In genomic region chr9:121529237-121529987, GRCh38 we compare ENCODE assay signal across 8 cellular contexts. TPM values are rescaled to one million over a fixed set of nuclear protein-coding genes. Genes with fewer than 3 reads are reported as not detected.
A peak's percentile ranks its signal among the peaks of the same experiment; 100 is the strongest.
DNase-seq lines count a peak whose midpoint lies in the region; ATAC-seq, FAIRE-seq and TF ChIP-seq lines count a peak whose summit lies in the region.

No MANE protein-coding gene starts in this region.

- H3K4me1 Mint-ChIP-seq in T-helper 17 cell, result no peaks in the 10 kb centered on the region

- H3K36me3 ChIP-seq in bronchial epithelial cell (ENCODE audit: control insufficient read depth, insufficient read depth, low read length), result no peaks in the 10 kb centered on the region
- no peaks in the 10 kb centered on the region for H3K36me3 ChIP-seq in kidney epithelial cell (ENCODE audit: control insufficient read depth, insufficient read depth, low read length)
- no peaks in the 10 kb centered on the region for H3K36me3 ChIP-seq in testis (ENCODE audit: low read depth, missing control alignments)

- ATAC-seq in T-helper 17 cell, result no peak

- DNase-seq in HT1080 (ENCODE audit: low read depth) (peak; percentile 96), bronchial epithelial cell (ENCODE audit: low read depth) (peak; percentile 85), kidney epithelial cell (ENCODE audit: low read depth) (peak; percentile 71), testis (peak; percentile 88), SKM-1 treated with dmso at 0.1 percent for 144 hours (lab: John Stamatoyannopoulos, UW; ENCODE audit: unreplicated experiment) (no peak), iPS-NIHi7 (ENCODE audit: extremely low spot score) (no peak), T-helper 17 cell (no peak)
- DNase-seq in activated CD8-positive, alpha-beta memory T cell treated with anti-CD3 and anti-CD28 coated beads, Interleukin-2, amount 50 U/mL, for 48 hours, result no peak

- H3K4me3 Mint-ChIP-seq in T-helper 17 cell, result no peak overlapping the region

- 41 to 63% methylated on average over 11 of the region's 11 CpGs for WGBS in testis, 2 donors

- intact Hi-C loops in testis (cut with DNase I; ENCODE audit: low total_unique reads), result no loop called here

- H3K4me1 ChIP-seq in testis, result no peaks in the 10 kb centered on the region

- H3K27ac ChIP-seq in testis, result no peak overlapping the region

- H3K27me3 ChIP-seq in bronchial epithelial cell (ENCODE audit: control insufficient read depth, insufficient read depth, low read length) (no peaks in the 10 kb centered on the region), kidney epithelial cell (ENCODE audit: control insufficient read depth, insufficient read depth, low read length) (no peaks in the 10 kb centered on the region), testis (no peaks in the 10 kb centered on the region)

- no peak overlapping the region for H3K27ac Mint-ChIP-seq in T-helper 17 cell

- TF ChIP-seq CTCF in bronchial epithelial cell (IDR thresholded peaks at IDR 0.05; ENCODE audit: insufficient read depth, low read length, severe bottlenecking) (no peak), kidney epithelial cell (IDR thresholded peaks at IDR 0.05; ENCODE audit: insufficient read depth, low read length, poor library complexity, severe bottlenecking) (no peak), testis (IDR thresholded peaks at IDR 0.05) (no peak)

- no peak for FAIRE-seq in bronchial epithelial cell (lab: Jason Lieb, UNC)

- H3K27me3 Mint-ChIP-seq in T-helper 17 cell, result peaks cover 16% of the 10 kb centered on the region

- H3K4me3 ChIP-seq in bronchial epithelial cell (ENCODE audit: low read depth, low read length) (no peak overlapping the region), kidney epithelial cell (ENCODE audit: low read depth, low read length) (no peak overlapping the region), testis (no peak overlapping the region)

- H3K36me3 Mint-ChIP-seq in T-helper 17 cell (ENCODE audit: low read depth), result no peaks in the 10 kb centered on the region

- no peak for TF ChIP-seq POLR2A in testis (IDR thresholded peaks at IDR 0.05)

- H3K9me3 ChIP-seq in testis, result no peaks in the 10 kb centered on the region
- no peaks in the 10 kb centered on the region for H3K9me3 ChIP-seq in T-helper 17 cell (ENCODE audit: control insufficient read depth, low read length, poor library complexity, severe bottlenecking)

RNA-seq across cellular contexts. Expression of gene GGTA1, which starts 29.8 kb away (rescaled TPM):
- total RNA-seq in HT1080 (2014; rRNA removed; shearing (Covaris generic)), result not detected in 2 replicates
- not detected in 2 replicates for polyA plus RNA-seq in HT1080 (2015; cell fraction: cytosol; rRNA removed)
- polyA plus RNA-seq in HT1080 (2015; cell fraction: nucleus; rRNA removed), result not detected in 2 replicates
- total RNA-seq in bronchial epithelial cell (0.13 TPM in 1 of 2 replicates, not detected in the other), kidney epithelial cell (not detected in 2 replicates), testis (1 to 10 TPM; 2.2 to 2.4 TPM), T-helper 17 cell (1 to 10 TPM in 1 of 2 donors, under 1 TPM in 1; 0.50 to 7.7 TPM)
- polyA plus RNA-seq in testis (ENCODE audit: insufficient read depth, low read depth, low replicate concordance), result 8.9 TPM

Comparison
In these comparisons a context has a peak if more than half of its experiments do, and no peak if none do; other contexts are left out.
1. DNase-seq: peak in HT1080 (single experiment), bronchial epithelial cell (single experiment), kidney epithelial cell (single experiment) and testis (single experiment); none in SKM-1 treated with dmso at 0.1 percent for 144 hours (single experiment), iPS-NIHi7 (single experiment), T-helper 17 cell (0 of 3) and activated CD8-positive, alpha-beta memory T cell treated with anti-CD3 and anti-CD28 coated beads, Interleukin-2, amount 50 U/mL, for 48 hours (single experiment).